16 cellular contexts compared by ENCODE assay signal in genomic region chr7:122914812-122915211, GRCh38. TPM values are rescaled to one million over a fixed set of nuclear protein-coding genes. Genes with fewer than 3 reads are reported as not detected.
DNase-seq lines count a peak whose midpoint lies in the region; ATAC-seq and TF ChIP-seq lines count a peak whose summit lies in the region.
"Had no signal": no experiment of that assay in that cellular context is flagged by ENCODE, and none has a peak within 500 bp of the region (broad histone marks: within the 10 kb centered on the region; RNA-seq: fewer than 3 reads in every experiment).

No MANE protein-coding gene starts in this region.

- CTCF ChIA-PET in CD8-positive, alpha-beta memory T cell (lab: Charles Lee), result no interaction called here
- CTCF ChIA-PET in Calu3 (lab: Charles Lee), result no interaction called here

- TF ChIP-seq CTCF in Calu3 (IDR thresholded peaks at IDR 0.05; ENCODE audit: unreplicated experiment), result no peak

- H3K36me3 Mint-ChIP-seq in CD8-positive, alpha-beta memory T cell, result no peaks in the 10 kb centered on the region
- H3K36me3 Mint-ChIP-seq in immature natural killer cell (no peaks in the 10 kb centered on the region), Calu3 (ENCODE audit: insufficient read depth, unreplicated experiment) (no peaks in the 10 kb centered on the region), T-helper 17 cell (ENCODE audit: low read depth) (no peaks in the 10 kb centered on the region)
- H3K36me3 Mint-ChIP-seq: CD8-positive, alpha-beta T cell had no signal

- no peaks in the 10 kb centered on the region for H3K9me3 ChIP-seq in CD8-positive, alpha-beta memory T cell (ENCODE audit: low read length)
- H3K9me3 ChIP-seq in T-helper 17 cell (ENCODE audit: control insufficient read depth, low read length, poor library complexity, severe bottlenecking), result no peaks in the 10 kb centered on the region
- H3K9me3 ChIP-seq: A549; BLaER1 treated with 17β-estradiol and CSF1 and Interleukin-3, amounts not matched to agents 10 nM and 100 nM had no signal

- no peak overlapping the region for H3K4me3 Mint-ChIP-seq in CD8-positive, alpha-beta memory T cell
- no peak overlapping the region for H3K4me3 Mint-ChIP-seq in immature natural killer cell
- H3K4me3 Mint-ChIP-seq in Calu3 (ENCODE audit: low read depth, unreplicated experiment), result no peak overlapping the region
- no peak overlapping the region for H3K4me3 Mint-ChIP-seq in T-helper 17 cell
- H3K4me3 Mint-ChIP-seq: CD8-positive, alpha-beta T cell had no signal

- no peaks in the 10 kb centered on the region for H3K4me1 Mint-ChIP-seq in CD8-positive, alpha-beta memory T cell
- H3K4me1 Mint-ChIP-seq in immature natural killer cell (no peaks in the 10 kb centered on the region), Calu3 (ENCODE audit: low read depth, unreplicated experiment) (peaks cover 12% of the 10 kb centered on the region), T-helper 17 cell (no peaks in the 10 kb centered on the region)

- no peak for ATAC-seq in T-helper 17 cell
- ATAC-seq: A549; CD8-positive, alpha-beta T cell had no signal

- H3K4me1 ChIP-seq in CD8-positive, alpha-beta memory T cell (ENCODE audit: insufficient read depth, low read length), result no peaks in the 10 kb centered on the region
- H3K4me1 ChIP-seq: A549; BLaER1 treated with 17β-estradiol and CSF1 and Interleukin-3, amounts not matched to agents 10 nM and 100 nM had no signal

- no TSS peak for BruUV-seq in Calu3 (replicated peaks; lab: Mats Ljungman, UMichigan)

- H3K27ac ChIP-seq in CD8-positive, alpha-beta memory T cell (ENCODE audit: low read depth, low read length), result no peak overlapping the region
- H3K27ac ChIP-seq: A549; BLaER1 treated with 17β-estradiol and CSF1 and Interleukin-3, amounts not matched to agents 10 nM and 100 nM; KMS-11 had no signal

- H3K36me3 ChIP-seq in CD8-positive, alpha-beta memory T cell (ENCODE audit: insufficient read depth, low read length), result no peaks in the 10 kb centered on the region
- H3K36me3 ChIP-seq: BLaER1 treated with 17β-estradiol and CSF1 and Interleukin-3, amounts not matched to agents 10 nM and 100 nM had no signal

- POLR2A ChIA-PET in CD8-positive, alpha-beta memory T cell (lab: Charles Lee), result no interaction called here

- no peak overlapping the region for H3K27ac Mint-ChIP-seq in CD8-positive, alpha-beta memory T cell
- H3K27ac Mint-ChIP-seq in immature natural killer cell (no peak overlapping the region), Calu3 (ENCODE audit: unreplicated experiment) (no peak overlapping the region), T-helper 17 cell (no peak overlapping the region)
- H3K27ac Mint-ChIP-seq: CD8-positive, alpha-beta T cell had no signal

- H3K27me3 Mint-ChIP-seq in CD8-positive, alpha-beta memory T cell, result peaks cover 0 to 1% of the 10 kb centered on the region in 2 donors
- H3K27me3 Mint-ChIP-seq in immature natural killer cell (ENCODE audit: low read depth in 3 of 3), result no peaks in the 10 kb centered on the region
- H3K27me3 Mint-ChIP-seq in Calu3 (ENCODE audit: unreplicated experiment), result no peaks in the 10 kb centered on the region
- H3K27me3 Mint-ChIP-seq in T-helper 17 cell, result no peaks in the 10 kb centered on the region

- H3K4me3 ChIP-seq in CD8-positive, alpha-beta memory T cell (ENCODE audit: low read length), result no peak overlapping the region
- H3K4me3 ChIP-seq: A549; BLaER1 treated with 17β-estradiol and CSF1 and Interleukin-3, amounts not matched to agents 10 nM and 100 nM had no signal

- H3K27me3 ChIP-seq in CD8-positive, alpha-beta memory T cell (ENCODE audit: insufficient read depth, low read length, poor library complexity, severe bottlenecking), result no peaks in the 10 kb centered on the region
- H3K27me3 ChIP-seq: BLaER1 treated with 17β-estradiol and CSF1 and Interleukin-3, amounts not matched to agents 10 nM and 100 nM had no signal

- DNase-seq in Daoy (ENCODE audit: low read depth) (peak; percentile 51), M059J (ENCODE audit: low read depth) (peak; percentile 2), SK-N-DZ (ENCODE audit: low spot score) (peak; percentile 3), immature natural killer cell (no peak), Calu3 (no peak), T-helper 17 cell (no peak)
- no peak for DNase-seq in CD8-positive, alpha-beta memory T cell
- DNase-seq: CD8-positive, alpha-beta T cell; COR-L47; DMS153; DMS79; GF-D8; HCEC 1CT had no signal

- intact Hi-C loops in Calu3 (cut with micrococcal nuclease; ENCODE audit: unreplicated experiment), result no loop called here

- H3K9me3 Mint-ChIP-seq in CD8-positive, alpha-beta memory T cell, result peaks cover 3 to 15% (median 4%) of the 10 kb centered on the region in 5 donors
- H3K9me3 Mint-ChIP-seq in immature natural killer cell (peaks cover 5 to 33% (median 14%) of the 10 kb centered on the region in 6 donors), Calu3 (ENCODE audit: low read depth, unreplicated experiment) (no peaks in the 10 kb centered on the region)

RNA-seq across cellular contexts. Expression of gene CADPS2, which starts 28.6 kb away (rescaled TPM):
- total RNA-seq in Daoy (2014; rRNA removed; shearing (Covaris generic)), result 12.2 and 15.1 TPM in 2 replicates
- total RNA-seq in M059J (2014; rRNA removed; shearing (Covaris generic)), result 5.9 and 11.8 TPM in 2 replicates
- not detected in 2 replicates for polyA plus RNA-seq in SK-N-DZ (2014; cell fraction: cytosol; rRNA removed)
- polyA plus RNA-seq in SK-N-DZ (2014; cell fraction: nucleus; rRNA removed), result not detected in 2 replicates
- not detected for total RNA-seq in CD8-positive, alpha-beta memory T cell
- polyA plus RNA-seq in CD8-positive, alpha-beta memory T cell, result not detected
- polyA plus RNA-seq in immature natural killer cell, result not detected
- total RNA-seq in Calu3 (2022) (14.1 and 16.4 TPM in 2 replicates), T-helper 17 cell (not detected)
- total RNA-seq: CD8-positive, alpha-beta T cell had no signal

Comparison
In these comparisons a context has a peak if more than half of its experiments do, and no peak if none do; other contexts are left out.
1. DNase-seq: peak in Daoy (single experiment), M059J (single experiment) and SK-N-DZ (single experiment); none in CD8-positive, alpha-beta memory T cell (0 of 5), immature natural killer cell (0 of 3), Calu3 (single experiment) and T-helper 17 cell (0 of 3).